ENCODE assay signal across 8 cellular contexts in the genomic region with DNA sequence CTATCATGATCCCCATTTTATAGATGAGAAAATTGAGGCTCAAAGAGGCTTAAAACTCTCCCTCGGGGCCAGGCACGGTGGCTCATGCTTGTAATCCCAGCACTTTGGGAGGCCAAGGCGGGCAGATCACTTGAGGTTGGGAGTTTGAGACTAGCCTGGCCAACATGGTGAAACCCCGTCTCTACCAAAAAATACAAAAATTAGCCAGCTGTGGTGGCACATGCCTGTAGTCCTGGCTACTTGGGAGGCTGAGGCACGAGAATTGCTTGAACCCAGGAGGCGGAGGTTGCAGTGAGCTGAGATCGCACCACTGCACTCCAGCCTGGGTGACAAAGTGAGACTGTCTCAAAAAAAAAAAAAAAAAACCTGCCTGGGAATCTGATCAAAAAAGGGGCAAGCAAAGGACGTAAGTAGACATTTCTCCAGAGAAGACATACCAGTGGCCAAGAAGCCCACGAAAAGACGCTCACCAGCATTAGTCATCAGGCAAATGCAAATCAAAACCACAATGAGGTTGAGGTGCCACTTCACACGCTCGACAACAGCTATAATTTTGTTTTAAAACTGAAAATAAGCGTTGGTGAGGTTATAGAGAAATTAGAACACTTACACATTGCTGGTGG.
A peak's percentile ranks its signal among the peaks of the same experiment; 100 is the strongest.
DNase-seq lines count a peak whose midpoint lies in the region; ATAC-seq and TF ChIP-seq lines count a peak whose summit lies in the region.
"Not testable (repeated sequence)": the region's sequence is repeated elsewhere in the genome, so short reads cannot be mapped to it uniquely, and the experiment has no call there.

No MANE protein-coding gene starts in this region.

- H3K4me1 Mint-ChIP-seq in CD4-positive, CD25-positive, alpha-beta regulatory T cell: peaks cover 13 to 42% (median 24%) of the 10 kb centered on the region in 4 donors
- H3K4me1 Mint-ChIP-seq in naive B cell: peaks cover 34 to 44% (median 41%) of the 10 kb centered on the region in 3 donors

- H3K36me3 ChIP-seq in CD4-positive, CD25-positive, alpha-beta regulatory T cell (ENCODE audit: control insufficient read depth, insufficient read depth, low read length); Loucy (ENCODE audit: insufficient read depth, low read length); mammary epithelial cell (ENCODE audit: insufficient read depth, low read length): not testable (repeated sequence)

- peak overlapping the region; percentile 70 to 90 (median 78) for H3K4me3 Mint-ChIP-seq in CD4-positive, CD25-positive, alpha-beta regulatory T cell
- peak overlapping the region in 2 of 8 donors; percentile 5 to 16 for H3K4me3 Mint-ChIP-seq in naive B cell

- peak; percentile 86 to 88 for ATAC-seq in CD4-positive, CD25-positive, alpha-beta regulatory T cell (ENCODE audit: low read depth in 2 of 2)
- peak; percentile 57 for ATAC-seq in GM21515 (IDR thresholded peaks at IDR 0.05; ENCODE audit: unreplicated experiment)
- ATAC-seq in naive B cell (ENCODE audit: low read depth in 2 of 2): peak; percentile 77 to 80

- dilution Hi-C loops in mammary epithelial cell (cut with HindIII; ENCODE audit: low sequenced_read_pairs): not testable (repeated sequence)

- peak overlapping the region; percentile 79 for H3K4me2 ChIP-seq in Loucy (ENCODE audit: low read depth, low read length, poor library complexity, severe bottlenecking)
- not testable (repeated sequence) for H3K4me2 ChIP-seq in mammary epithelial cell (ENCODE audit: insufficient read depth, low read depth, low read length)

- not testable (repeated sequence) for TF ChIP-seq CTCF in Loucy (conservative IDR thresholded peaks at IDR 0.05; ENCODE audit: low read length); mammary epithelial cell (conservative IDR thresholded peaks at IDR 0.05 in 1 of 2, IDR thresholded peaks at IDR 0.05 in 1 of 2; ENCODE audit: extremely low read depth in 1 of 2, insufficient read depth in 1 of 2, low read depth in 1 of 2, low read length in 2 of 2)

- H3K9ac ChIP-seq in Loucy (ENCODE audit: low read depth, low read length, poor library complexity, severe bottlenecking): peak overlapping the region; percentile 60
- H3K9ac ChIP-seq in mammary epithelial cell (ENCODE audit: insufficient read depth, low read length): not testable (repeated sequence)

- CTCF ChIA-PET in mammary epithelial cell (lab: Charles Lee; ENCODE audit: low non-redundant PET): not testable (repeated sequence)

- not testable (repeated sequence) for H3K9me3 ChIP-seq in CD4-positive, CD25-positive, alpha-beta regulatory T cell (ENCODE audit: control insufficient read depth in 2 of 2, low read length in 2 of 2); Loucy (ENCODE audit: insufficient read depth, low read depth, low read length); mammary epithelial cell (replicated peaks; ENCODE audit: insufficient read depth, low read length)

- intact Hi-C loops in mammary epithelial cell (cut with micrococcal nuclease): not testable (repeated sequence)

- peak overlapping the region; percentile 54 for H3K4me3 ChIP-seq in CD4-positive, CD25-positive, alpha-beta regulatory T cell (ENCODE audit: low read depth, low read length)
- peak overlapping the region; percentile 49 for H3K4me3 ChIP-seq in Loucy (ENCODE audit: low read length, poor library complexity, severe bottlenecking)
- not testable (repeated sequence) for H3K4me3 ChIP-seq in mammary epithelial cell (replicated peaks in 1 of 3; ENCODE audit: insufficient read depth in 1 of 3, low read depth in 2 of 3, low read length in 3 of 3)

- peaks cover 21% of the 10 kb centered on the region for H3F3A ChIP-seq in Loucy (ENCODE audit: low read depth)

- not testable (repeated sequence) for H3K27me3 Mint-ChIP-seq in CD4-positive, CD25-positive, alpha-beta regulatory T cell
- peaks cover 38 to 80% (median 60%) of the 10 kb centered on the region in 3 donors for H3K27me3 Mint-ChIP-seq in naive B cell

- DNase-seq in CD4-positive, CD25-positive, alpha-beta regulatory T cell: peak; percentile 47 to 88 (median 73)
- DNase-seq in T-helper 22 cell (ENCODE audit: low read depth) (peak; percentile 70), mammary epithelial cell (peak; percentile 63), naive B cell (peak; percentile 63)
- DNase-seq in activated T-cell treated with anti-CD3 and anti-CD28 coated beads, Interleukin-2, amount 50 U/mL, for 1 hour: peak; percentile 53
- peak; percentile 49 to 67 for DNase-seq in stimulated activated CD8-positive, alpha-beta memory T cell treated with anti-CD3 and anti-CD28 coated beads, Interleukin-15, amount 100 ng/mL, for 4 hours (ENCODE audit: low read depth in 2 of 2)

- H4K20me1 ChIP-seq in Loucy (ENCODE audit: insufficient read depth, low read length, poor library complexity, severe bottlenecking); mammary epithelial cell (ENCODE audit: insufficient read depth, low read length): not testable (repeated sequence)

- not testable (repeated sequence) for H3K9me3 Mint-ChIP-seq in CD4-positive, CD25-positive, alpha-beta regulatory T cell; naive B cell

- peaks cover 56% of the 10 kb centered on the region for H3K4me1 ChIP-seq in CD4-positive, CD25-positive, alpha-beta regulatory T cell (ENCODE audit: control insufficient read depth, insufficient read depth, low read length, poor library complexity, severe bottlenecking)
- peaks cover 91% of the 10 kb centered on the region for H3K4me1 ChIP-seq in Loucy (ENCODE audit: insufficient read depth, low read length, poor library complexity, severe bottlenecking)
- H3K4me1 ChIP-seq in mammary epithelial cell (ENCODE audit: insufficient read depth, low read length): not testable (repeated sequence)

- not testable (repeated sequence) for H3K9me2 ChIP-seq in Loucy (replicated peaks; ENCODE audit: low read depth, low read length)

- not testable (repeated sequence) for H3K79me2 ChIP-seq in Loucy (ENCODE audit: insufficient read depth, low read length); mammary epithelial cell (ENCODE audit: insufficient read depth, low read length)

- 67% methylated on average over 12 of the region's 13 CpGs for WGBS in mammary epithelial cell (ENCODE audit: low coverage, missing lambda C conversion rate)

- peak overlapping the region; percentile 48 to 98 (median 91) for H3K27ac Mint-ChIP-seq in CD4-positive, CD25-positive, alpha-beta regulatory T cell
- peak overlapping the region in 5 of 6 donors; percentile 4 to 71 (median 18) for H3K27ac Mint-ChIP-seq in naive B cell

- BruUV-seq in mammary epithelial cell (replicated peaks; lab: Mats Ljungman, UMichigan): not testable (repeated sequence)

- H3K27me3 ChIP-seq in CD4-positive, CD25-positive, alpha-beta regulatory T cell (ENCODE audit: control insufficient read depth, insufficient read depth, low read length); Loucy (ENCODE audit: insufficient read depth, low read length, poor library complexity, severe bottlenecking); mammary epithelial cell (ENCODE audit: insufficient read depth, low read length): not testable (repeated sequence)

- in situ Hi-C loops in mammary epithelial cell (cut with MboI; ENCODE audit: low sequenced_read_pairs in 2 of 2): not testable (repeated sequence)

- peak overlapping the region; percentile 60 for H3K27ac ChIP-seq in CD4-positive, CD25-positive, alpha-beta regulatory T cell (ENCODE audit: insufficient read depth, low read length, poor library complexity, severe bottlenecking)
- H3K27ac ChIP-seq in mammary epithelial cell (ENCODE audit: insufficient read depth, low read depth, low read length): not testable (repeated sequence)

- H3K36me3 Mint-ChIP-seq in CD4-positive, CD25-positive, alpha-beta regulatory T cell; naive B cell: not testable (repeated sequence)

- not testable (repeated sequence) for H2AFZ ChIP-seq in Loucy (ENCODE audit: low read length); mammary epithelial cell (ENCODE audit: low read depth, low read length)
